1 cellular context compared by ENCODE assay signal in genomic region chr1:231799363-231799986, GRCh38.
TF ChIP-seq lines count a peak whose summit lies in the region.

No MANE protein-coding gene starts in this region.

TF ChIP-seq in K562, 482 proteins besides CTCF, POLR2A, EP300 and RAD21 (continued from another document):
- TF ChIP-seq ZBTB12 (CRISPR knock-in tag; IDR thresholded peaks at IDR 0.05): no peak
TF ChIP-seq in K562: peak in this region for 1.
